Comparison of ENCODE assay signal across 10 cellular contexts in genomic region chr4:87060957-87061356, GRCh38.
A peak's percentile ranks its signal among the peaks of the same experiment; 100 is the strongest.
DNase-seq lines count a peak whose midpoint lies in the region; ATAC-seq and TF ChIP-seq lines count a peak whose summit lies in the region.
"Had no signal": no experiment of that assay in that cellular context is flagged by ENCODE, and none has a peak within 500 bp of the region (broad histone marks: within the 10 kb centered on the region; RNA-seq: fewer than 3 reads in every experiment).

No MANE protein-coding gene starts in this region.

- H3K9me3 Mint-ChIP-seq in CD4-positive, CD25-positive, alpha-beta regulatory T cell: peaks cover 0 to 2% (median 0%) of the 10 kb centered on the region in 7 donors
- H3K9me3 Mint-ChIP-seq in mesothelial cell of epicardium (no peaks in the 10 kb centered on the region), natural killer cell (no peaks in the 10 kb centered on the region)
- H3K9me3 Mint-ChIP-seq: neural crest cell had no signal

- no peak for TF ChIP-seq CTCF in HEK293 (tag by site-specific recombination; IDR thresholded peaks at IDR 0.05)
- TF ChIP-seq CTCF in mesothelial cell of epicardium (IDR thresholded peaks at IDR 0.05; ENCODE audit: unreplicated experiment): no peak
- no peak for TF ChIP-seq CTCF in natural killer cell (IDR thresholded peaks at IDR 0.05)
- TF ChIP-seq CTCF in hepatocyte (IDR thresholded peaks at IDR 0.05; ENCODE audit: poor library complexity): no peak

- peak overlapping the region in 3 of 4 donors; percentile 6 to 32 (median 14) for H3K4me3 Mint-ChIP-seq in CD4-positive, CD25-positive, alpha-beta regulatory T cell
- H3K4me3 Mint-ChIP-seq in mesothelial cell of epicardium: no peak overlapping the region
- no peak overlapping the region for H3K4me3 Mint-ChIP-seq in natural killer cell
- H3K4me3 Mint-ChIP-seq: neural crest cell had no signal

- peaks cover 28 to 78% (median 60%) of the 10 kb centered on the region in 4 donors for H3K4me1 Mint-ChIP-seq in CD4-positive, CD25-positive, alpha-beta regulatory T cell
- H3K4me1 Mint-ChIP-seq in mesothelial cell of epicardium (peaks cover 21% of the 10 kb centered on the region), natural killer cell (peaks cover 70 to 71% of the 10 kb centered on the region in 2 donors)

- no peak overlapping the region for H3K4me2 ChIP-seq in hepatocyte

- POLR2A ChIA-PET in HEK293 (lab: Yijun Ruan, JAX): no interaction called here

- no peaks in the 10 kb centered on the region for H3K36me3 ChIP-seq in CD4-positive, CD25-positive, alpha-beta regulatory T cell (ENCODE audit: control insufficient read depth, insufficient read depth, low read length)
- H3K36me3 ChIP-seq in HEK293 (ENCODE audit: control insufficient read depth in 2 of 2, insufficient read depth in 1 of 2, low read length in 2 of 2) (no peaks in the 10 kb centered on the region), hepatocyte (replicated peaks; ENCODE audit: insufficient read depth, low read depth) (no peaks in the 10 kb centered on the region)

- H3K27me3 ChIP-seq in CD4-positive, CD25-positive, alpha-beta regulatory T cell (ENCODE audit: control insufficient read depth, insufficient read depth, low read length): no peaks in the 10 kb centered on the region
- H3K27me3 ChIP-seq in hepatocyte: no peaks in the 10 kb centered on the region

- no peaks in the 10 kb centered on the region for H3K9me2 ChIP-seq in hepatocyte (replicated peaks; ENCODE audit: insufficient read depth)

- H3K79me2 ChIP-seq in hepatocyte: peaks cover 81% of the 10 kb centered on the region

- peaks cover 21% of the 10 kb centered on the region for H4K20me1 ChIP-seq in hepatocyte (ENCODE audit: insufficient read depth, poor library complexity, severe bottlenecking)

- peak; percentile 43 to 74 for ATAC-seq in CD4-positive, CD25-positive, alpha-beta regulatory T cell (ENCODE audit: low read depth in 2 of 2)
- ATAC-seq in sciatic nerve (no peak), HG03025 (IDR thresholded peaks at IDR 0.05; ENCODE audit: low FRiP score, unreplicated experiment) (no peak), natural killer cell (no peak)

- intact Hi-C loops in sciatic nerve (cut with DNase I): no loop called here
- intact Hi-C loops in natural killer cell (cut with micrococcal nuclease): no loop called here

- H3K9me3 ChIP-seq in CD4-positive, CD25-positive, alpha-beta regulatory T cell (ENCODE audit: control insufficient read depth in 2 of 2, low read length in 2 of 2): no peaks in the 10 kb centered on the region
- no peaks in the 10 kb centered on the region for H3K9me3 ChIP-seq in HEK293 (ENCODE audit: control insufficient read depth, insufficient read depth, low read depth, low read length)
- H3K9me3 ChIP-seq in hepatocyte (ENCODE audit: low read depth): no peaks in the 10 kb centered on the region

- CTCF ChIA-PET in HEK293 (lab: Yijun Ruan, JAX): interaction anchor here (0.6 kb wide), 1 partner anchor 135 kb away, joined by 3 read pairs; no protein-coding TSS in a partner anchor

- peak overlapping the region; percentile 26 for H3K4me3 ChIP-seq in CD4-positive, CD25-positive, alpha-beta regulatory T cell (ENCODE audit: low read depth, low read length)
- H3K4me3 ChIP-seq in HEK293 (ENCODE audit: low read depth, low read length) (no peak overlapping the region), hepatocyte (no peak overlapping the region)

- H3K4me1 ChIP-seq in CD4-positive, CD25-positive, alpha-beta regulatory T cell (ENCODE audit: control insufficient read depth, insufficient read depth, low read length, poor library complexity, severe bottlenecking): peaks cover 15% of the 10 kb centered on the region
- H3K4me1 ChIP-seq in HEK293 (ENCODE audit: control insufficient read depth, insufficient read depth, low read length) (peaks cover 4% of the 10 kb centered on the region; the same call in 1 of the 2 replicates), hepatocyte (ENCODE audit: insufficient read depth) (peaks cover 22% of the 10 kb centered on the region)

- peak overlapping the region; percentile 6 to 62 (median 7) for H3K27ac Mint-ChIP-seq in CD4-positive, CD25-positive, alpha-beta regulatory T cell
- peak overlapping the region; percentile 48 for H3K27ac Mint-ChIP-seq in mesothelial cell of epicardium
- peak overlapping the region in 1 of 2 donors; percentile 41 for H3K27ac Mint-ChIP-seq in natural killer cell

- peak overlapping the region; percentile 55 for H3K27ac ChIP-seq in CD4-positive, CD25-positive, alpha-beta regulatory T cell (ENCODE audit: insufficient read depth, low read length, poor library complexity, severe bottlenecking)
- no peak overlapping the region for H3K27ac ChIP-seq in HEK293 (ENCODE audit: extremely low read depth, low read depth, low read length)
- H3K27ac ChIP-seq in hepatocyte: no peak overlapping the region

- H2AFZ ChIP-seq in hepatocyte: no peak overlapping the region

- H3K27me3 Mint-ChIP-seq in CD4-positive, CD25-positive, alpha-beta regulatory T cell: no peaks in the 10 kb centered on the region
- H3K27me3 Mint-ChIP-seq in mesothelial cell of epicardium (ENCODE audit: low read depth) (no peaks in the 10 kb centered on the region), natural killer cell (ENCODE audit: low read depth in 2 of 2) (no peaks in the 10 kb centered on the region)

- DNase-seq in CD4-positive, CD25-positive, alpha-beta regulatory T cell: peak in 2 of 3 donors; percentile 10 to 34
- DNase-seq in amniotic epithelial cell (ENCODE audit: low read depth) (peak; percentile 81), mesothelial cell of epicardium (ENCODE audit: low spot score in 2 of 2, unreplicated experiment in 2 of 2) (no peak), sciatic nerve (ENCODE audit: low spot score) (no peak), natural killer cell (no peak), hepatocyte (ENCODE audit: low spot score) (no peak)
- DNase-seq: H7 had no signal

- H3K36me3 Mint-ChIP-seq in CD4-positive, CD25-positive, alpha-beta regulatory T cell: peaks cover 26% of the 10 kb centered on the region
- H3K36me3 Mint-ChIP-seq in mesothelial cell of epicardium (peaks cover 4% of the 10 kb centered on the region), natural killer cell (no peaks in the 10 kb centered on the region)

- WGBS in hepatocyte (ENCODE audit: low lambda C conversion rate, missing lambda C conversion rate): 74% methylated on average over 5 of the region's 5 CpGs

TF ChIP-seq in HEK293, 187 proteins besides CTCF, POLR2A, EP300 and RAD21:
- TF ChIP-seq BCL11B (tag by site-specific recombination; IDR thresholded peaks at IDR 0.05; ENCODE audit: low read depth) (no peak), MYNN (tag by site-specific recombination; IDR thresholded peaks at IDR 0.05; ENCODE audit: borderline replicate concordance) (peak; percentile 57; the same call in 1 of the 2 replicates), SP7 (tag by site-specific recombination; IDR thresholded peaks at IDR 0.05) (peak; percentile 42; the same call in 1 of the 2 replicates), HIC1 (tag by site-specific recombination; IDR thresholded peaks at IDR 0.05) (0 out of 2 replicates have a peak, but pooled peaks have one; percentile 37), ZNF610 (tag by site-specific recombination; IDR thresholded peaks at IDR 0.05; ENCODE audit: borderline replicate concordance) (no peak), ZNF202 (tag by site-specific recombination; IDR thresholded peaks at IDR 0.05; ENCODE audit: borderline replicate concordance) (no peak), ZNF600 (tag by site-specific recombination; IDR thresholded peaks at IDR 0.05) (peak; percentile 93), GFI1B (tag by site-specific recombination; IDR thresholded peaks at IDR 0.05) (peak; percentile 66; the same call in 1 of the 2 replicates), ZNF843 (tag by site-specific recombination; IDR thresholded peaks at IDR 0.05) (peak; percentile 25; the same call in 1 of the 2 replicates), ZNF629 (tag by site-specific recombination; IDR thresholded peaks at IDR 0.05) (peak; percentile 53; the same call in 1 of the 2 replicates), PRDM6 (tag by site-specific recombination; IDR thresholded peaks at IDR 0.05) (peak; percentile 66)
TF ChIP-seq in HEK293: peak in this region for 8.

Comparison
In these comparisons a context has a peak if more than half of its experiments do, and no peak if none do; other contexts are left out.
1. ATAC-seq: peak in CD4-positive, CD25-positive, alpha-beta regulatory T cell (2 of 2); none in sciatic nerve (single experiment), HG03025 (single experiment) and natural killer cell (0 of 3).
2. DNase-seq: peak in CD4-positive, CD25-positive, alpha-beta regulatory T cell (2 of 3) and amniotic epithelial cell (single experiment); none in mesothelial cell of epicardium (0 of 2), sciatic nerve (single experiment), natural killer cell (single experiment) and hepatocyte (single experiment).
3. H3K4me3 Mint-ChIP-seq: peak in CD4-positive, CD25-positive, alpha-beta regulatory T cell (3 of 4); none in mesothelial cell of epicardium (single experiment) and natural killer cell (single experiment).